20 cellular contexts compared by ENCODE assay signal in genomic region chr19:30870861-30871260, GRCh38.
DNase-seq lines count a peak whose midpoint lies in the region; ATAC-seq and TF ChIP-seq lines count a peak whose summit lies in the region.
"Had no signal": no experiment of that assay in that cellular context is flagged by ENCODE, and none has a peak within 500 bp of the region (broad histone marks: within the 10 kb centered on the region; RNA-seq: fewer than 3 reads in every experiment).

No MANE protein-coding gene starts in this region.

- no peaks in the 10 kb centered on the region for H3K36me3 ChIP-seq in SK-N-MC (ENCODE audit: insufficient read depth, low read length)
- H3K36me3 ChIP-seq in gastroesophageal sphincter = no peaks in the 10 kb centered on the region
- H3K36me3 ChIP-seq: SJSA1, suprapubic skin had no signal

- TF ChIP-seq CTCF in HFF-Myc (IDR thresholded peaks at IDR 0.05; ENCODE audit: low read depth, low read length, missing control alignments) (no peak), gastroesophageal sphincter (IDR thresholded peaks at IDR 0.05) (no peak)
- TF ChIP-seq CTCF in CD4-positive, alpha-beta T cell (IDR thresholded peaks at IDR 0.05) = no peak

- H3K27me3 Mint-ChIP-seq in CD4-positive, alpha-beta T cell = peaks cover 17% of the 10 kb centered on the region
- H3K27me3 Mint-ChIP-seq: activated CD4-positive, alpha-beta T cell treated with anti-CD3 and anti-CD28 coated beads, Interleukin-2, amount 10 ng/mL, durations not matched to agents 24 days and 14 days had no signal

- DNase-seq in D341Med (ENCODE audit: low spot score) (peak; percentile 51), HFF-Myc (ENCODE audit: extremely low read depth, low read depth) (peak; percentile 0), SK-N-MC (ENCODE audit: low read depth, low spot score) (peak; percentile 30), mesenteric fat pad (ENCODE audit: low spot score) (peak; percentile 73), NCI-H2081 (lab: John Stamatoyannopoulos, UW) (no peak)
- no peak for DNase-seq in CD4-positive, alpha-beta T cell
- DNase-seq: activated CD4-positive, alpha-beta T cell treated with anti-CD3 and anti-CD28 coated beads, Interleukin-2, amount 10 ng/mL, durations not matched to agents 24 days and 14 days; activated T-cell treated with anti-CD3 and anti-CD28 coated beads for 4 hours; left cardiac atrium; NCI-H446; stimulated activated CD4-positive, alpha-beta T cell treated with anti-CD3 and anti-CD28 coated beads, Interleukin-4, amount 100 ng/mL, for 4 hours; T1000 had no signal

- no peaks in the 10 kb centered on the region for H3K36me3 Mint-ChIP-seq in CD4-positive, alpha-beta T cell (ENCODE audit: low read depth)
- H3K36me3 Mint-ChIP-seq: activated naive CD4-positive, alpha-beta T cell treated with anti-CD3 and anti-CD28 coated beads, Interleukin-2, amount 50 U/mL, for 24 hours had no signal

- H3K4me3 ChIP-seq in HFF-Myc (replicated peaks; ENCODE audit: low read depth, low read length) (no peak overlapping the region), SK-N-MC (no peak overlapping the region), gastroesophageal sphincter (no peak overlapping the region)
- H3K4me3 ChIP-seq: body of pancreas, dorsolateral prefrontal cortex, mucosa of descending colon, SJSA1, suprapubic skin had no signal

- intact Hi-C loops in CD4-positive, alpha-beta T cell (cut with DNase I, micrococcal nuclease) = no loop called here

- WGBS in gastroesophageal sphincter (ENCODE audit: low coverage in 1 of 2), 2 donors = 0 to 15% methylated on average over 2 to 6 of the region's 8 CpGs

- TF ChIP-seq POLR2A in gastroesophageal sphincter (IDR thresholded peaks at IDR 0.05) = no peak

- no peak for ATAC-seq in CD4-positive, alpha-beta T cell (ENCODE audit: poor library complexity)
- ATAC-seq in HG02852 (IDR thresholded peaks at IDR 0.05; ENCODE audit: unreplicated experiment) (no peak), gastroesophageal sphincter (no peak)
- ATAC-seq: body of pancreas, left cardiac atrium, mucosa of descending colon had no signal

- H3K27me3 ChIP-seq in CD4-positive, alpha-beta T cell (ENCODE audit: control insufficient read depth, insufficient read depth, low read length) = no peaks in the 10 kb centered on the region
- no peaks in the 10 kb centered on the region for H3K27me3 ChIP-seq in gastroesophageal sphincter
- H3K27me3 ChIP-seq: body of pancreas, SJSA1, suprapubic skin had no signal

- H3K4me1 ChIP-seq in gastroesophageal sphincter = no peaks in the 10 kb centered on the region
- H3K4me1 ChIP-seq: body of pancreas, SJSA1, suprapubic skin had no signal

- H3K9me3 ChIP-seq in SK-N-MC (ENCODE audit: low read depth, low read length) (peaks cover 8% of the 10 kb centered on the region; the same call in 1 of the 2 replicates), gastroesophageal sphincter (no peaks in the 10 kb centered on the region)
- H3K9me3 ChIP-seq in CD4-positive, alpha-beta T cell (ENCODE audit: control insufficient read depth, low read length) = no peaks in the 10 kb centered on the region
- H3K9me3 ChIP-seq: body of pancreas, mucosa of descending colon, SJSA1, suprapubic skin had no signal

- no peak overlapping the region for H3K27ac Mint-ChIP-seq in CD4-positive, alpha-beta T cell
- H3K27ac Mint-ChIP-seq: activated CD4-positive, alpha-beta T cell treated with anti-CD3 and anti-CD28 coated beads, Interleukin-2, amount 10 ng/mL, durations not matched to agents 24 days and 14 days; activated naive CD4-positive, alpha-beta T cell treated with anti-CD3 and anti-CD28 coated beads, Interleukin-2, amount 50 U/mL, for 24 hours had no signal

- no peak overlapping the region for H3K27ac ChIP-seq in SK-N-MC
- H3K27ac ChIP-seq in CD4-positive, alpha-beta T cell (ENCODE audit: low read depth, low read length) = no peak overlapping the region
- no peak overlapping the region for H3K27ac ChIP-seq in gastroesophageal sphincter
- H3K27ac ChIP-seq: body of pancreas, dorsolateral prefrontal cortex, SJSA1, suprapubic skin had no signal

- CTCF ChIA-PET in CD4-positive, alpha-beta T cell (lab: Charles Lee) = no interaction called here

- POLR2A ChIA-PET in CD4-positive, alpha-beta T cell (lab: Charles Lee) = no interaction called here

- H3K4me3 Mint-ChIP-seq in CD4-positive, alpha-beta T cell = no peak overlapping the region
- H3K4me3 Mint-ChIP-seq: activated CD4-positive, alpha-beta T cell treated with anti-CD3 and anti-CD28 coated beads, Interleukin-2, amount 10 ng/mL, durations not matched to agents 24 days and 14 days; activated naive CD4-positive, alpha-beta T cell treated with anti-CD3 and anti-CD28 coated beads, Interleukin-2, amount 50 U/mL, for 24 hours had no signal

- TF ChIP-seq EP300 in gastroesophageal sphincter (IDR thresholded peaks at IDR 0.05) = no peak

- no peaks in the 10 kb centered on the region for H3K4me1 Mint-ChIP-seq in CD4-positive, alpha-beta T cell (ENCODE audit: low read depth)
- H3K4me1 Mint-ChIP-seq: activated CD4-positive, alpha-beta T cell treated with anti-CD3 and anti-CD28 coated beads, Interleukin-2, amount 10 ng/mL, durations not matched to agents 24 days and 14 days; activated naive CD4-positive, alpha-beta T cell treated with anti-CD3 and anti-CD28 coated beads, Interleukin-2, amount 50 U/mL, for 24 hours had no signal

- no peak overlapping the region for H3K9ac ChIP-seq in SK-N-MC (ENCODE audit: insufficient read length)

- H3K9me3 Mint-ChIP-seq in CD4-positive, alpha-beta T cell = no peaks in the 10 kb centered on the region
- H3K9me3 Mint-ChIP-seq: activated CD4-positive, alpha-beta T cell treated with anti-CD3 and anti-CD28 coated beads, Interleukin-2, amount 10 ng/mL, durations not matched to agents 24 days and 14 days; activated naive CD4-positive, alpha-beta T cell treated with anti-CD3 and anti-CD28 coated beads, Interleukin-2, amount 50 U/mL, for 24 hours had no signal

Comparison
In these comparisons a context has a peak if more than half of its experiments do, and no peak if none do; other contexts are left out.
1. DNase-seq: peak in D341Med (single experiment), HFF-Myc (single experiment), SK-N-MC (single experiment) and mesenteric fat pad (single experiment); none in CD4-positive, alpha-beta T cell (0 of 10) and NCI-H2081 (0 of 2).